7 cellular contexts compared by ENCODE assay signal in genomic region chr14:56119221-56119967, GRCh38. TPM values are rescaled to one million over a fixed set of nuclear protein-coding genes. Genes with fewer than 3 reads are reported as not detected.
DNase-seq lines count a peak whose midpoint lies in the region; ATAC-seq and TF ChIP-seq lines count a peak whose summit lies in the region.

No MANE protein-coding gene starts in this region.

- in situ Hi-C loops in GM13977 (cut with MboI; ENCODE audit: low pct_unique_long_range_greater_than_20kb, low sequenced_read_pairs, unreplicated experiment): no loop called here

- ATAC-seq in body of pancreas (peak; percentile 26), sciatic nerve (peak; percentile 60)

- H3K36me3 ChIP-seq in body of pancreas (replicated peaks in 1 of 2; ENCODE audit: insufficient read depth in 1 of 2, low read depth in 2 of 2): no peaks in the 10 kb centered on the region

- WGBS in body of pancreas, 2 donors: 1 to 2% methylated on average over 17 to 41 of the region's 49 CpGs

- H3K27ac ChIP-seq in body of pancreas: peak overlapping the region; percentile 92 to 98 (median 97)

- no peak for TF ChIP-seq POLR2A in body of pancreas (IDR thresholded peaks at IDR 0.05)

- H3K4me3 ChIP-seq in body of pancreas: peak overlapping the region; percentile 63 to 91
- H3K4me3 ChIP-seq in iPS-18c (ENCODE audit: insufficient read depth, low read depth, low read length): peak overlapping the region; percentile 69

- H3K4me1 ChIP-seq in body of pancreas: peaks cover 63% of the 10 kb centered on the region

- DNase-seq in GM13977 (ENCODE audit: low spot score) (peak; percentile 26), HT-29 (ENCODE audit: low spot score) (peak; percentile 41), T follicular helper cell (ENCODE audit: low read depth) (peak; percentile 7), body of pancreas (peak; percentile 50 to 60 (median 52)), sciatic nerve (ENCODE audit: low spot score) (peak; percentile 76), mesenteric fat pad (ENCODE audit: low spot score) (no peak)

- intact Hi-C loops in body of pancreas (cut with DNase I): no loop called here
- intact Hi-C loops in sciatic nerve (cut with DNase I): no loop called here

- no peaks in the 10 kb centered on the region for H3K9me3 ChIP-seq in body of pancreas
- H3K9me3 ChIP-seq in iPS-18c (ENCODE audit: control insufficient read depth, insufficient read depth, low read length): no peaks in the 10 kb centered on the region

- no peak for TF ChIP-seq CTCF in GM13977 (IDR thresholded peaks at IDR 0.05; ENCODE audit: extremely low read depth, insufficient read depth, missing control alignments)
- no peak for TF ChIP-seq CTCF in body of pancreas (IDR thresholded peaks at IDR 0.05)

- no peaks in the 10 kb centered on the region for H3K27me3 ChIP-seq in body of pancreas

RNA-seq across cellular contexts. Expression of gene PELI2, which starts 1.2 kb away (rescaled TPM):
- total RNA-seq in HT-29 (2014; rRNA removed; shearing (Covaris generic)): 3.1 and 3.8 TPM in 2 replicates
- total RNA-seq in body of pancreas: 10 to 100 TPM; 31.6 to 41.8 TPM
- 44.0 TPM for total RNA-seq in sciatic nerve
- total RNA-seq in mesenteric fat pad: 7.3 TPM
